8 cellular contexts compared by ENCODE assay signal in genomic region chr1:203673550-203674411, GRCh38. TPM values are rescaled to one million over a fixed set of nuclear protein-coding genes. Genes with fewer than 3 reads are reported as not detected.
DNase-seq lines count a peak whose midpoint lies in the region; ATAC-seq and TF ChIP-seq lines count a peak whose summit lies in the region.

No MANE protein-coding gene starts in this region.

- intact Hi-C loops in activated T-helper 2 cell treated with anti-CD3 and anti-CD28 coated beads, Interferon-gamma antibody, Interleukin-2, Interleukin-4, amounts not matched to agents 10 μg/mL and 5 μg/mL and 100 μg/mL, durations not matched to agents 14 hours and 24 hours and 36 hours (cut with micrococcal nuclease) = loop anchor here (1.0 to 5.0 kb wide), 5 partner anchors 10 to 347 kb away; partner anchors contain the start of gene LAX1

- H3K36me3 Mint-ChIP-seq in activated T-helper 2 cell treated with anti-CD3 and anti-CD28 coated beads, Interferon-gamma antibody, Interleukin-2, Interleukin-4, amounts not matched to agents 10 μg/mL and 5 μg/mL and 100 μg/mL, durations not matched to agents 14 hours and 24 hours and 36 hours (ENCODE audit: low read depth) = peaks cover 28% of the 10 kb centered on the region

- peaks cover 55% of the 10 kb centered on the region for H3K4me1 Mint-ChIP-seq in activated T-helper 2 cell treated with anti-CD3 and anti-CD28 coated beads, Interferon-gamma antibody, Interleukin-2, Interleukin-4, amounts not matched to agents 10 μg/mL and 5 μg/mL and 100 μg/mL, durations not matched to agents 14 hours and 24 hours and 36 hours (ENCODE audit: low read depth)

- H3K4me3 ChIP-seq in fibroblast of villous mesenchyme (ENCODE audit: low read depth, low read length) (no peak overlapping the region), upper lobe of left lung (no peak overlapping the region)

- no peaks in the 10 kb centered on the region for H3K9me3 Mint-ChIP-seq in activated T-helper 2 cell treated with anti-CD3 and anti-CD28 coated beads, Interferon-gamma antibody, Interleukin-2, Interleukin-4, amounts not matched to agents 10 μg/mL and 5 μg/mL and 100 μg/mL, durations not matched to agents 14 hours and 24 hours and 36 hours

- no peak overlapping the region for H3K27ac ChIP-seq in 22Rv1
- peak overlapping the region; percentile 73 to 92 (median 85) for H3K27ac ChIP-seq in upper lobe of left lung

- TF ChIP-seq POLR2A in upper lobe of left lung (IDR thresholded peaks at IDR 0.05) = no peak

- no peaks in the 10 kb centered on the region for H3K9me3 ChIP-seq in upper lobe of left lung

- DNase-seq in RKO (ENCODE audit: low spot score) = peak; percentile 96
- peak; percentile 73 for DNase-seq in activated T-helper 2 cell treated with anti-CD3 and anti-CD28 coated beads, Interferon-gamma antibody, Interleukin-2, Interleukin-4, amounts not matched to agents 10 μg/mL and 5 μg/mL and 100 μg/mL, durations not matched to agents 14 hours and 24 hours and 36 hours (ENCODE audit: low spot score)
- peak; percentile 91 for DNase-seq in fibroblast of villous mesenchyme (ENCODE audit: low read depth)
- peak; percentile 47 for DNase-seq in pons (ENCODE audit: low spot score)
- peak in 1 of 2 donors; percentile 62 for DNase-seq in upper lobe of left lung

- WGBS in upper lobe of left lung, 2 donors = 29 to 34% methylated on average over 11 to 13 of the region's 13 CpGs

- 0 out of 2 replicates have a peak, but pooled peaks have one; percentile 6 for TF ChIP-seq CTCF in 22Rv1 (IDR thresholded peaks at IDR 0.05)
- peak; percentile 13 for TF ChIP-seq CTCF in fibroblast of villous mesenchyme (IDR thresholded peaks at IDR 0.05; ENCODE audit: insufficient read depth, low read depth, low read length)
- TF ChIP-seq CTCF in upper lobe of left lung (IDR thresholded peaks at IDR 0.05) = peak in 4 of 6 experiments; percentile 14 to 40 (median 26)

- no peaks in the 10 kb centered on the region for H3K27me3 Mint-ChIP-seq in activated T-helper 2 cell treated with anti-CD3 and anti-CD28 coated beads, Interferon-gamma antibody, Interleukin-2, Interleukin-4, amounts not matched to agents 10 μg/mL and 5 μg/mL and 100 μg/mL, durations not matched to agents 14 hours and 24 hours and 36 hours (ENCODE audit: low read depth)

- TF ChIP-seq EP300 in upper lobe of left lung (IDR thresholded peaks at IDR 0.05) = peak in 1 of 4 donors; percentile 40

- H3K4me3 Mint-ChIP-seq in activated T-helper 2 cell treated with anti-CD3 and anti-CD28 coated beads, Interferon-gamma antibody, Interleukin-2, Interleukin-4, amounts not matched to agents 10 μg/mL and 5 μg/mL and 100 μg/mL, durations not matched to agents 14 hours and 24 hours and 36 hours (ENCODE audit: low read depth) = peak overlapping the region; percentile 69

- ATAC-seq in GM21737 (IDR thresholded peaks at IDR 0.05; ENCODE audit: unreplicated experiment) (peak; percentile 58), upper lobe of left lung (ENCODE audit: low FRiP score in 2 of 2) (peak; percentile 77 to 80), HG03565 (IDR thresholded peaks at IDR 0.05; ENCODE audit: unreplicated experiment) (no peak)

- H3K27me3 ChIP-seq in upper lobe of left lung = no peaks in the 10 kb centered on the region

- peaks cover 0 to 3% (median 0%) of the 10 kb centered on the region in 4 donors for H3K36me3 ChIP-seq in upper lobe of left lung

- H3K4me1 ChIP-seq in upper lobe of left lung = peaks cover 49 to 66% (median 61%) of the 10 kb centered on the region in 4 donors

- H3K27ac Mint-ChIP-seq in activated T-helper 2 cell treated with anti-CD3 and anti-CD28 coated beads, Interferon-gamma antibody, Interleukin-2, Interleukin-4, amounts not matched to agents 10 μg/mL and 5 μg/mL and 100 μg/mL, durations not matched to agents 14 hours and 24 hours and 36 hours = peak overlapping the region; percentile 94

RNA-seq across cellular contexts. Expression of gene ATP2B4, which starts 47.1 kb away (rescaled TPM):
- 50.3 and 50.8 TPM in 2 replicates for total RNA-seq in activated T-helper 2 cell treated with anti-CD3 and anti-CD28 coated beads, Interferon-gamma antibody, Interleukin-2, Interleukin-4, amounts not matched to agents 10 μg/mL and 5 μg/mL and 100 μg/mL, durations not matched to agents 14 hours and 24 hours and 36 hours
- total RNA-seq in fibroblast of villous mesenchyme (135 and 214 TPM in 2 replicates), upper lobe of left lung (100 to 1,000 TPM in 2 of 6 donors, 10 to 100 TPM in 4; 54.0 to 152 (median 90.5) TPM)
